14 cellular contexts compared by ENCODE assay signal in the genomic region with DNA sequence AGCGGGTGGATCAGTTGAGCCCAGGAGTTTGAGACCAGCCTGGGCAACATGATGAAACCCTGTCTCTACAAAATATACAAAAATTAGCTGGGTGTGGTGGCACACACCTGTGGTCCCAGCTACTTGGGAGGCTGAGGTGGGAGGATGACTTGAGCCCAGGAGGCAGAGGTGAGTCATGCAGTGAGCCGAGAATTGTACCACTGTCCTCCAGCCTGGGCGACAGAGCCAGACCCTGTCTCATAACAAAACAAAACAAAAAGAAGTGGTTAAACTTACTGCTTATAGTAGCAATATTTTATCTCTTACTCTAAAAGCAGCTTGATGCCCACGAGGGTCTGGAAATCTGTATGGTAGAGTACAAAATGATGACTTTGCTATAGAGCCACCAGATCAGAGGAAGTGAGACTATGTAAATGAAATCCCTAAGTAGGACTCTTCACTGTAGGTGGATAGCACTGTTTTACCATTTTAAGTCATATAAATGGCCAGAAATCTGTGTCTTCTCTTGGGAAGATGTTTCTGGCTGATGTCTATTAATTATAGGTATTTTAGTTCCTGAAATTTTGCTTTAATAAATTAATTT.
"Had no signal": no experiment of that assay in that cellular context is flagged by ENCODE, and none has a peak within 500 bp of the region (broad histone marks: within the 10 kb centered on the region; RNA-seq: fewer than 3 reads in every experiment).

No MANE protein-coding gene starts in this region.

- H3K4me3 ChIP-seq: adrenal gland, hepatocyte, ovary, tibial artery, vagina had no signal

- H3K36me3 ChIP-seq: ovary had no signal

- H3K27ac Mint-ChIP-seq: activated naive CD4-positive, alpha-beta T cell treated with anti-CD3 and anti-CD28 coated beads, Interleukin-2, amount 10 ng/mL, durations not matched to agents 7 days and 5 days; nephron progenitor cell; WTC11 had no signal

- DNase-seq: activated CD8-positive, alpha-beta memory T cell treated with anti-CD3 and anti-CD28 coated beads, Interleukin-2, amount 50 U/mL, for 48 hours; activated naive CD4-positive, alpha-beta T cell treated with anti-CD3 and anti-CD28 coated beads, Interleukin-2, amount 10 ng/mL, durations not matched to agents 7 days and 5 days; adrenal gland; central memory CD4-positive, alpha-beta T cell; cortex of kidney; effector CD8-positive, alpha-beta T cell; left ventricle myocardium superior; nephron progenitor cell; ovary; stimulated activated CD4-positive, alpha-beta T cell treated with anti-CD3 and anti-CD28 coated beads, Interleukin-4, amount 100 ng/mL, for 24 hours; tibial artery had no signal

- H3K4me1 ChIP-seq: vagina had no signal

- H3K4me2 ChIP-seq: hepatocyte had no signal

- H3K27me3 Mint-ChIP-seq: activated naive CD4-positive, alpha-beta T cell treated with anti-CD3 and anti-CD28 coated beads, Interleukin-2, amount 10 ng/mL, durations not matched to agents 7 days and 5 days had no signal

- H2AFZ ChIP-seq: hepatocyte had no signal

- H3K27me3 ChIP-seq: adrenal gland, hepatocyte, ovary, tibial artery, vagina had no signal

- H3K4me3 Mint-ChIP-seq: activated naive CD4-positive, alpha-beta T cell treated with anti-CD3 and anti-CD28 coated beads, Interleukin-2, amount 10 ng/mL, durations not matched to agents 7 days and 5 days; nephron progenitor cell; WTC11 had no signal

- H3K4me1 Mint-ChIP-seq: activated naive CD4-positive, alpha-beta T cell treated with anti-CD3 and anti-CD28 coated beads, Interleukin-2, amount 10 ng/mL, durations not matched to agents 7 days and 5 days; nephron progenitor cell; WTC11 had no signal

- H3K9me3 ChIP-seq: adrenal gland, ovary, tibial artery, vagina had no signal

- ATAC-seq: left ventricle myocardium superior, WTC11 had no signal

- H3K9me3 Mint-ChIP-seq: activated naive CD4-positive, alpha-beta T cell treated with anti-CD3 and anti-CD28 coated beads, Interleukin-2, amount 10 ng/mL, durations not matched to agents 7 days and 5 days; nephron progenitor cell; WTC11 had no signal

- H3K27ac ChIP-seq: adrenal gland, hepatocyte, ovary, tibial artery, vagina had no signal
